27 cellular contexts compared by ENCODE assay signal in the genomic region with DNA sequence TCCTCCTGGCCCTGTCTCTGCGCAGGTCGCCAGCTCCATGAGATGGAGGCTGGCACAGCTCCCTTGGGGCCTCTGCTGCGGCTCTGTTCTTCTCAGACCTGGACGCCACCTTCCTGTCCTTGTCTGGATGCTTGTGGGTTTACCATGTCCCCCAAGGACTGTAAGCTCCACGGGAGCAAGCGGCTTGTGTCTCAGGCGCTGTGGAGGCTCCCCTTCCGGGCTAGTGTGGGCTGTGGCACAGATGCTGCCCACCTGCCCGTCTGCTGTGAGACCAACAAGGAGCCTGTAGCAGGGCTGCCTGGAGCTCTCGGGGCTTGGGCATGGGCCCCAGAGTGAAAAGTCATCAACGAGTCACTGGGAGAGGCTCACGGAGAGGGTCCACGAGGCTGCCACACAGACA. TPM values are rescaled to one million over a fixed set of nuclear protein-coding genes. Genes with fewer than 3 reads are reported as not detected.
DNase-seq lines count a peak whose midpoint lies in the region; ATAC-seq and TF ChIP-seq lines count a peak whose summit lies in the region.
"Had no signal": no experiment of that assay in that cellular context is flagged by ENCODE, and none has a peak within 500 bp of the region (broad histone marks: within the 10 kb centered on the region; RNA-seq: fewer than 3 reads in every experiment).

No MANE protein-coding gene starts in this region.

- H3K9me3 ChIP-seq in WERI-Rb-1 (ENCODE audit: severe bottlenecking) = peaks cover 2% of the 10 kb centered on the region
- no peaks in the 10 kb centered on the region for H3K9me3 ChIP-seq in left lung

- H3K27me3 ChIP-seq in WERI-Rb-1 (ENCODE audit: insufficient read depth, low read depth, severe bottlenecking) (no peaks in the 10 kb centered on the region), left lung (no peaks in the 10 kb centered on the region)
- H3K27me3 ChIP-seq: heart left ventricle had no signal

- H3K4me1 ChIP-seq in left lung = no peaks in the 10 kb centered on the region
- H3K4me1 ChIP-seq: heart left ventricle had no signal

- intact Hi-C loops in left lung (cut with DNase I) = no loop called here

- TF ChIP-seq CTCF in WERI-Rb-1 (IDR thresholded peaks at IDR 0.05; ENCODE audit: low read depth, low read length) (no peak), left lung (IDR thresholded peaks at IDR 0.05) (no peak)

- no peak for ATAC-seq in left lung
- ATAC-seq in GM19395 (IDR thresholded peaks at IDR 0.05; ENCODE audit: unreplicated experiment) = no peak
- no peak for ATAC-seq in HG03108 (IDR thresholded peaks at IDR 0.05; ENCODE audit: unreplicated experiment)
- ATAC-seq in GM21825 (IDR thresholded peaks at IDR 0.05; ENCODE audit: unreplicated experiment) = no peak
- ATAC-seq: heart left ventricle, left cardiac atrium, SK-N-SH treated with all-trans-retinoic acid at 6 μM for 48 hours had no signal

- no peak overlapping the region for H3K27ac ChIP-seq in WERI-Rb-1
- no peak overlapping the region for H3K27ac ChIP-seq in left lung
- H3K27ac ChIP-seq: heart left ventricle, RWPE1 had no signal

- no peaks in the 10 kb centered on the region for H3K36me3 ChIP-seq in WERI-Rb-1
- H3K36me3 ChIP-seq in left lung = no peaks in the 10 kb centered on the region
- H3K36me3 ChIP-seq: heart left ventricle had no signal

- peak; percentile 24 for DNase-seq in ELR (ENCODE audit: low read depth)
- peak; percentile 4 for DNase-seq in WERI-Rb-1
- peak; percentile 18 to 61 for DNase-seq in left lung
- peak; percentile 16 for DNase-seq in stimulated activated CD8-positive, alpha-beta memory T cell treated with anti-CD3 and anti-CD28 coated beads, Interleukin-4, amount 100 ng/mL, for 48 hours
- DNase-seq in NCI-H2171 (lab: John Stamatoyannopoulos, UW) = no peak
- DNase-seq: activated CD4-positive, alpha-beta T cell treated with anti-CD3 and anti-CD28 coated beads, Interleukin-2, amount 10 ng/mL, durations not matched to agents 7 days and 5 days; activated gamma-delta T cell; CD4-positive, CD25-positive, alpha-beta regulatory T cell; DMS 273 treated with DMSO at 0.1 percent for 48 hours; KG1; left cardiac atrium; mesendoderm; MV-4-11; NCI-H1694 treated with DMSO at 0.1 percent for 48 hours; NCI-H2227 treated with DMSO at 0.1 percent for 48 hours; occipital lobe; retina; stimulated activated CD4-positive, alpha-beta T cell treated with anti-CD3 and anti-CD28 coated beads, Interleukin-12 subunit alpha, Interleukin-12 subunit beta, amount 100 ng/mL, for 4 hours; stimulated activated CD4-positive, alpha-beta T cell treated with anti-CD3 and anti-CD28 coated beads, Interleukin-4, amount 100 ng/mL, for 24 hours; stimulated activated naive CD4-positive, alpha-beta T cell; T-helper 2 cell had no signal

- H3K4me3 ChIP-seq in WERI-Rb-1 (ENCODE audit: low read depth, low read length) (no peak overlapping the region), left lung (no peak overlapping the region)
- H3K4me3 ChIP-seq: heart left ventricle had no signal

RNA-seq across cellular contexts. Expression of a gene that starts 25.2 kb away (rescaled TPM):
- total RNA-seq in left lung = under 1 TPM; 0.23 to 0.24 TPM
